13 cellular contexts compared by ENCODE assay signal in genomic region chr17:46202482-46202881, GRCh38.
"Had no signal": no experiment of that assay in that cellular context is flagged by ENCODE, and none has a peak within 500 bp of the region (broad histone marks: within the 10 kb centered on the region; RNA-seq: fewer than 3 reads in every experiment).

No MANE protein-coding gene starts in this region.

- H3K36me3 ChIP-seq: ascending aorta, gastroesophageal sphincter had no signal

- ATAC-seq: gastroesophageal sphincter, heart right ventricle, natural killer cell had no signal

- H3K27me3 ChIP-seq: ascending aorta, gastroesophageal sphincter, heart right ventricle had no signal

- H3K9me3 ChIP-seq: ascending aorta had no signal

- DNase-seq: activated CD4-positive, alpha-beta T cell treated with anti-CD3 and anti-CD28 coated beads, Interleukin-2, amount 50 U/mL, for 1 hour; activated naive CD4-positive, alpha-beta T cell; heart right ventricle; mammary epithelial cell; natural killer cell; stimulated activated CD4-positive, alpha-beta T cell treated with anti-CD3 and anti-CD28 coated beads, Interleukin-4, amount 100 ng/mL, for 4 hours; stimulated activated CD8-positive, alpha-beta memory T cell treated with anti-CD3 and anti-CD28 coated beads, Interleukin-4, amount 100 ng/mL, for 48 hours; stimulated activated naive CD4-positive, alpha-beta T cell treated with Interleukin-2 at 50 U/mL for 16 hours; substantia nigra; trophoblast cell had no signal

- H3K4me3 ChIP-seq: ascending aorta, gastroesophageal sphincter, heart right ventricle, skin epidermis had no signal

- H3K27ac ChIP-seq: ascending aorta, gastroesophageal sphincter, heart right ventricle, skin epidermis had no signal
